Comparison of ENCODE assay signal across 17 cellular contexts in genomic region chr21:39062196-39062900, GRCh38.
"Had no signal": no experiment of that assay in that cellular context is flagged by ENCODE, and none has a peak within 500 bp of the region (broad histone marks: within the 10 kb centered on the region; RNA-seq: fewer than 3 reads in every experiment).

No MANE protein-coding gene starts in this region.

- H3K27ac Mint-ChIP-seq: activated B cell treated with CpG ODN at 0.5 μM for 24 hours; activated CD8-positive, alpha-beta T cell treated with anti-CD3 and anti-CD28 coated beads, Interleukin-2, amount 10 ng/mL, durations not matched to agents 7 days and 5 days; activated T-helper 1 cell treated with anti-CD3 and anti-CD28 coated beads, Interleukin-12 subunit alpha, Interleukin-12 subunit beta, Interleukin-2, Interleukin-4 antibody, amounts not matched to agents 30 ng/mL and 10 ng/mL and 1 ng/mL, durations not matched to agents 14 hours and 24 hours and 36 hours; effector memory CD8-positive, alpha-beta T cell had no signal

- H3K4me3 Mint-ChIP-seq: activated B cell treated with CpG ODN at 0.5 μM for 24 hours; activated CD8-positive, alpha-beta T cell treated with anti-CD3 and anti-CD28 coated beads, Interleukin-2, amount 10 ng/mL, durations not matched to agents 7 days and 5 days; activated T-helper 1 cell treated with anti-CD3 and anti-CD28 coated beads, Interleukin-12 subunit alpha, Interleukin-12 subunit beta, Interleukin-2, Interleukin-4 antibody, amounts not matched to agents 30 ng/mL and 10 ng/mL and 1 ng/mL, durations not matched to agents 14 hours and 24 hours and 36 hours; effector memory CD8-positive, alpha-beta T cell had no signal

- H3K36me3 ChIP-seq: breast epithelium, gastrocnemius medialis, heart right ventricle, transverse colon had no signal

- H3K9me3 ChIP-seq: breast epithelium, gastrocnemius medialis had no signal

- H3K4me1 ChIP-seq: breast epithelium had no signal

- H3K4me1 Mint-ChIP-seq: activated B cell treated with CpG ODN at 0.5 μM for 24 hours had no signal

- H3K4me3 ChIP-seq: breast epithelium, gastrocnemius medialis, heart right ventricle, transverse colon had no signal

- H3K27ac ChIP-seq: breast epithelium, epithelial cell of prostate, gastrocnemius medialis, heart right ventricle, transverse colon had no signal

- H3K27me3 ChIP-seq: breast epithelium, gastrocnemius medialis, heart right ventricle, transverse colon had no signal

- H3K27me3 Mint-ChIP-seq: activated B cell treated with CpG ODN at 0.5 μM for 24 hours had no signal

- H3K9me3 Mint-ChIP-seq: activated B cell treated with CpG ODN at 0.5 μM for 24 hours; activated T-helper 1 cell treated with anti-CD3 and anti-CD28 coated beads, Interleukin-12 subunit alpha, Interleukin-12 subunit beta, Interleukin-2, Interleukin-4 antibody, amounts not matched to agents 30 ng/mL and 10 ng/mL and 1 ng/mL, durations not matched to agents 14 hours and 24 hours and 36 hours; effector memory CD8-positive, alpha-beta T cell had no signal

- DNase-seq: activated B cell treated with CpG ODN at 0.5 μM for 24 hours; activated CD4-positive, alpha-beta T cell treated with anti-CD3 and anti-CD28 coated beads for 48 hours; activated CD8-positive, alpha-beta memory T cell treated with anti-CD3 and anti-CD28 coated beads, Interleukin-2, amount 50 U/mL, for 48 hours; activated CD8-positive, alpha-beta T cell treated with anti-CD3 and anti-CD28 coated beads, Interleukin-2, amount 10 ng/mL, durations not matched to agents 7 days and 5 days; aorta; dermis blood vessel endothelial cell; effector memory CD8-positive, alpha-beta T cell; gastrocnemius medialis; heart right ventricle; stimulated activated CD4-positive, alpha-beta T cell treated with anti-CD3 and anti-CD28 coated beads, Interleukin-2, amount 100 ng/mL, for 48 hours; stimulated activated naive CD4-positive, alpha-beta T cell; T-helper 2 cell; transverse colon had no signal

- ATAC-seq: activated CD8-positive, alpha-beta T cell treated with anti-CD3 and anti-CD28 coated beads, Interleukin-2, amount 10 ng/mL, durations not matched to agents 7 days and 5 days; effector memory CD8-positive, alpha-beta T cell; gastrocnemius medialis; left lobe of liver had no signal
